In genomic region chr12:93378373-93379310, GRCh38 we compare ENCODE assay signal across 8 cellular contexts. TPM values are rescaled to one million over a fixed set of nuclear protein-coding genes. Genes with fewer than 3 reads are reported as not detected.
A peak's percentile ranks its signal among the peaks of the same experiment; 100 is the strongest.
DNase-seq lines count a peak whose midpoint lies in the region; ATAC-seq and TF ChIP-seq lines count a peak whose summit lies in the region.

No MANE protein-coding gene starts in this region.

- H3K9ac ChIP-seq in SK-N-MC (ENCODE audit: insufficient read length), result peak overlapping the region; percentile 85

- H3K36me3 Mint-ChIP-seq in activated naive CD4-positive, alpha-beta T cell treated with anti-CD3 and anti-CD28 coated beads, Interleukin-2, amount 50 U/mL, for 24 hours, result peaks cover 13% of the 10 kb centered on the region

- no peak for TF ChIP-seq CTCF in uterus (IDR thresholded peaks at IDR 0.05)

- DNase-seq in Daoy (ENCODE audit: low read depth) (peak; percentile 74), SK-N-MC (ENCODE audit: low read depth, low spot score) (no peak), left cardiac atrium (peak; percentile 45), putamen (ENCODE audit: low spot score) (peak; percentile 47), uterus (peak; percentile 34 to 40)
- DNase-seq in Jurkat, Clone E6-1 (ENCODE audit: low read depth, low spot score), result peak; percentile 60

- peak overlapping the region; percentile 100 for H3K27ac Mint-ChIP-seq in activated naive CD4-positive, alpha-beta T cell treated with anti-CD3 and anti-CD28 coated beads, Interleukin-2, amount 50 U/mL, for 24 hours

- H3K4me3 ChIP-seq in Jurkat, Clone E6-1 (ENCODE audit: low read length), result peak overlapping the region; percentile 71
- peak overlapping the region; percentile 99 for H3K4me3 ChIP-seq in SK-N-MC
- H3K4me3 ChIP-seq in uterus, result peak overlapping the region; percentile 81 to 97

- intact Hi-C loops in left cardiac atrium (cut with DNase I), result loop anchor here in 1 of 2 donors (5.0 kb wide), 1 partner anchor 251 kb away; no protein-coding TSS in a partner anchor
- intact Hi-C loops in uterus (cut with DNase I; ENCODE audit: low total_unique reads), result no loop called here

- H3K36me3 ChIP-seq in SK-N-MC (ENCODE audit: insufficient read depth, low read length), result peaks cover 13% of the 10 kb centered on the region
- no peaks in the 10 kb centered on the region for H3K36me3 ChIP-seq in uterus

- ATAC-seq in GM21576 (IDR thresholded peaks at IDR 0.05; ENCODE audit: unreplicated experiment) (peak; percentile 28), left cardiac atrium (peak; percentile 10 to 16)

- H3K4me3 Mint-ChIP-seq in activated naive CD4-positive, alpha-beta T cell treated with anti-CD3 and anti-CD28 coated beads, Interleukin-2, amount 50 U/mL, for 24 hours, result peak overlapping the region; percentile 100

- H3K9me3 ChIP-seq in SK-N-MC (ENCODE audit: low read depth, low read length), result no peaks in the 10 kb centered on the region
- H3K9me3 ChIP-seq in uterus, result no peaks in the 10 kb centered on the region

- H3K4me1 Mint-ChIP-seq in activated naive CD4-positive, alpha-beta T cell treated with anti-CD3 and anti-CD28 coated beads, Interleukin-2, amount 50 U/mL, for 24 hours, result peaks cover 47% of the 10 kb centered on the region

- H3K4me1 ChIP-seq in uterus, result peaks cover 0 to 8% of the 10 kb centered on the region in 2 donors

- no peaks in the 10 kb centered on the region for H3K27me3 Mint-ChIP-seq in activated naive CD4-positive, alpha-beta T cell treated with anti-CD3 and anti-CD28 coated beads, Interleukin-2, amount 50 U/mL, for 24 hours

- no peaks in the 10 kb centered on the region for H3K27me3 ChIP-seq in uterus

- H3K27ac ChIP-seq in SK-N-MC (peak overlapping the region; percentile 48), uterus (peak overlapping the region; percentile 94 to 98)

- H3K9me3 Mint-ChIP-seq in activated naive CD4-positive, alpha-beta T cell treated with anti-CD3 and anti-CD28 coated beads, Interleukin-2, amount 50 U/mL, for 24 hours, result no peaks in the 10 kb centered on the region

- no peak for TF ChIP-seq POLR2A in uterus (IDR thresholded peaks at IDR 0.05)

RNA-seq across cellular contexts. Expression of gene NUDT4, which starts 0.9 kb away (rescaled TPM):
- 45.0 and 50.0 TPM in 2 replicates for total RNA-seq in Daoy (2014; rRNA removed; shearing (Covaris generic))
- polyA plus RNA-seq in Jurkat, Clone E6-1 (2012; ENCODE audit: insufficient read depth, insufficient read length), result 22.1 TPM
- total RNA-seq in left cardiac atrium, result 100 to 1,000 TPM; 140 to 244 TPM
- 100 to 1,000 TPM in 1 of 4 donors, 10 to 100 TPM in 3; 15.1 to 107 (median 52.8) TPM for total RNA-seq in uterus
